In the genomic region with DNA sequence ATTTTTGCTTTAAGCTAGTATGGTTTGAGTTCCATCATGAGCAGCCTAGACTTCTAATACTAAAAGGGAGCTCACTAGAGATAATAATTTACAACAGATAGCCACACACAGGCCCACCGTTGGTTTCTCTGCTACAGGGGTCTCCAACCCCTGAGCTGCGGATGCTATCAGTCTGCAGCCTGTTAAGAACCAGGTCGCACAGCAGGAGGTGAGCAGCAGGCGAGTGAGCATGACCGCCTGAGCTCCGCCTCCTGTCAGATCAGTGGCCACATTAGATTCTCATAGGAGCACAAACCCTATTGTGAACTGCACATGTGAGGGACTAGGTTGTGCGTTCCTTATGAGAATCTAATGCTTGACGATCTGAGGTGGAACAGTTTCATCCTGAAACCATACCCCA, we compare ENCODE assay signal across 21 cellular contexts.
"Had no signal": no experiment of that assay in that cellular context is flagged by ENCODE, and none has a peak within 500 bp of the region (broad histone marks: within the 10 kb centered on the region; RNA-seq: fewer than 3 reads in every experiment).

No MANE protein-coding gene starts in this region.

- H3K9me3 ChIP-seq: heart right ventricle, left ventricle myocardium inferior, lower lobe of right lung, psoas muscle, spleen, tibial artery, upper lobe of left lung, vagina had no signal

- H3K27me3 Mint-ChIP-seq: dendritic cell treated with granulocyte-macrophage colony-stimulating factor and Interleukin-4, amounts not matched to agents 40 ng/mL and 50 ng/mL, for 4 days; stimulated activated memory B cell treated with anti-CD40 and anti-IgM and Interleukin-4, amounts not matched to agents 10 μg/mL and 1 μg/mL and 100 μg/mL, for 72 hours; stimulated activated naive CD8-positive, alpha-beta T cell treated with anti-CD3 and anti-CD28 coated beads, Interleukin-15, Interleukin-2, amounts not matched to agents 100 ng/mL and 50 ng/mL, for 24 hours had no signal

- H3K27ac Mint-ChIP-seq: dendritic cell treated with granulocyte-macrophage colony-stimulating factor and Interleukin-4, amounts not matched to agents 40 ng/mL and 50 ng/mL, for 4 days; effector memory CD8-positive, alpha-beta T cell; immature natural killer cell; memory B cell; natural killer cell treated with Interleukin-12 subunit alpha and Interleukin-12 subunit beta and Interleukin-15 and Interleukin-18, amount 100 ng/mL, for 72 hours; stimulated activated memory B cell treated with anti-CD40 and anti-IgM and Interleukin-4, amounts not matched to agents 10 μg/mL and 1 μg/mL and 100 μg/mL, for 72 hours; stimulated activated naive CD8-positive, alpha-beta T cell treated with anti-CD3 and anti-CD28 coated beads, Interleukin-15, Interleukin-2, amounts not matched to agents 100 ng/mL and 50 ng/mL, for 24 hours had no signal

- H3K4me3 ChIP-seq: heart right ventricle, left ventricle myocardium inferior, lower lobe of right lung, psoas muscle, spleen, tibial artery, upper lobe of left lung, vagina had no signal

- H3K36me3 ChIP-seq: heart right ventricle, left ventricle myocardium inferior, lower lobe of right lung, spleen, tibial artery, upper lobe of left lung, vagina had no signal

- H3K9me3 Mint-ChIP-seq: dendritic cell treated with granulocyte-macrophage colony-stimulating factor and Interleukin-4, amounts not matched to agents 40 ng/mL and 50 ng/mL, for 4 days; effector memory CD8-positive, alpha-beta T cell; immature natural killer cell; memory B cell; natural killer cell treated with Interleukin-12 subunit alpha and Interleukin-12 subunit beta and Interleukin-15 and Interleukin-18, amount 100 ng/mL, for 72 hours; stimulated activated memory B cell treated with anti-CD40 and anti-IgM and Interleukin-4, amounts not matched to agents 10 μg/mL and 1 μg/mL and 100 μg/mL, for 72 hours; stimulated activated naive CD8-positive, alpha-beta T cell treated with anti-CD3 and anti-CD28 coated beads, Interleukin-15, Interleukin-2, amounts not matched to agents 100 ng/mL and 50 ng/mL, for 24 hours had no signal

- H3K4me3 Mint-ChIP-seq: dendritic cell treated with granulocyte-macrophage colony-stimulating factor and Interleukin-4, amounts not matched to agents 40 ng/mL and 50 ng/mL, for 4 days; effector memory CD8-positive, alpha-beta T cell; immature natural killer cell; memory B cell; natural killer cell treated with Interleukin-12 subunit alpha and Interleukin-12 subunit beta and Interleukin-15 and Interleukin-18, amount 100 ng/mL, for 72 hours; stimulated activated memory B cell treated with anti-CD40 and anti-IgM and Interleukin-4, amounts not matched to agents 10 μg/mL and 1 μg/mL and 100 μg/mL, for 72 hours; stimulated activated naive CD8-positive, alpha-beta T cell treated with anti-CD3 and anti-CD28 coated beads, Interleukin-15, Interleukin-2, amounts not matched to agents 100 ng/mL and 50 ng/mL, for 24 hours had no signal

- H3K27me3 ChIP-seq: heart right ventricle, spleen, tibial artery, upper lobe of left lung, vagina had no signal

- H3K4me1 ChIP-seq: heart right ventricle, left ventricle myocardium inferior, lower lobe of right lung, psoas muscle, spleen, tibial artery, upper lobe of left lung, vagina had no signal

- H3K4me1 Mint-ChIP-seq: immature natural killer cell; memory B cell; stimulated activated memory B cell treated with anti-CD40 and anti-IgM and Interleukin-4, amounts not matched to agents 10 μg/mL and 1 μg/mL and 100 μg/mL, for 72 hours had no signal

- DNase-seq: effector memory CD8-positive, alpha-beta T cell; foreskin melanocyte; heart right ventricle; immature natural killer cell; left ventricle myocardium inferior; lower lobe of right lung; midbrain; psoas muscle; spleen; stimulated activated CD4-positive, alpha-beta T cell treated with anti-CD3 and anti-CD28 coated beads, Interleukin-15, amount 100 ng/mL, for 24 hours; stimulated activated CD4-positive, alpha-beta T cell treated with anti-CD3 and anti-CD28 coated beads, Interleukin-1b, Interleukin-23, amount 100 ng/mL, for 48 hours; stimulated activated CD4-positive, alpha-beta T cell treated with anti-CD3 and anti-CD28 coated beads, Interleukin-4, amount 100 ng/mL, for 24 hours; tibial artery; upper lobe of left lung had no signal

- H3K36me3 Mint-ChIP-seq: immature natural killer cell; memory B cell; natural killer cell treated with Interleukin-12 subunit alpha and Interleukin-12 subunit beta and Interleukin-15 and Interleukin-18, amount 100 ng/mL, for 72 hours; stimulated activated memory B cell treated with anti-CD40 and anti-IgM and Interleukin-4, amounts not matched to agents 10 μg/mL and 1 μg/mL and 100 μg/mL, for 72 hours had no signal

- H3K27ac ChIP-seq: heart right ventricle, left ventricle myocardium inferior, lower lobe of right lung, psoas muscle, spleen, tibial artery, upper lobe of left lung, vagina had no signal

- ATAC-seq: effector memory CD8-positive, alpha-beta T cell; heart right ventricle; lower lobe of right lung; natural killer cell treated with Interleukin-12 subunit alpha and Interleukin-12 subunit beta and Interleukin-15 and Interleukin-18, amount 100 ng/mL, for 72 hours; psoas muscle; sciatic nerve; stimulated activated memory B cell treated with anti-CD40 and anti-IgM and Interleukin-4, amounts not matched to agents 10 μg/mL and 1 μg/mL and 100 μg/mL, for 72 hours had no signal
